Comparison of ENCODE assay signal across 8 cellular contexts in the genomic region with DNA sequence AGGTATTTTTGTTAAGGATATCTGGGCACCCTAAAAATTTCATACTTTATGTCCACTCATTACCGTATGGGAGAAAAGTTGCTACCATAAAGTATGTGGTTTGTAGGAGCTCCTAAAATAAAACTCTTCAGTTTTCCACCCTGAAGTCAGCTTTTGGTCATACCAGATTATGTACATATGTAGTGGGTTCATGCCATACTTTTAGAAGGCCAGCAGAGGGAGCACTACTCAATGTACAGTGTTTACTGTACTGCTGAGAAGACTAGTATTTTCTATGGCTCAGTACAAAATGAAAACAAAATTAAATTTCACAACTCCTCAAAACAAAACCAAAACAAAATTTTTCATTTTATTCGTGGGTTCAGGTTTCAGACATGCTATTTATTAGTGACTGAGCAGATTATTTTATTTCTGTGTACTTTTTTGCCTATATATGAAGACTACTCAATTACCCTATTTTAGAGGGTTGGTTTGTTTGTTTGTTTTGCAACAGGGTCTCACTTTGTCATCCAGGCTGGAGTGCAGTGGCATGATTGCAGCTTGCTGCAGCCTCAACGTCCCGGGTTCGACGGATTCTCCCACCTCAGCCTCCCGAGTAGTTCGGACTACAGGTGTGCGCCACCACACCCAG. TPM values are rescaled to one million over a fixed set of nuclear protein-coding genes. Genes with fewer than 3 reads are reported as not detected.
DNase-seq lines count a peak whose midpoint lies in the region; ATAC-seq and TF ChIP-seq lines count a peak whose summit lies in the region.

No MANE protein-coding gene starts in this region.

- POLR2A ChIA-PET in HEK293 (lab: Yijun Ruan, JAX), result no interaction called here

- H3K9me3 ChIP-seq in HEK293 (ENCODE audit: control insufficient read depth, insufficient read depth, low read depth, low read length) (no peaks in the 10 kb centered on the region), Loucy (ENCODE audit: insufficient read depth, low read depth, low read length) (no peaks in the 10 kb centered on the region), cardiac muscle cell (ENCODE audit: low read depth) (no peaks in the 10 kb centered on the region)

- no peaks in the 10 kb centered on the region for H3F3A ChIP-seq in Loucy (ENCODE audit: low read depth)

- H3K4me1 ChIP-seq in HEK293 (ENCODE audit: control insufficient read depth, insufficient read depth, low read length), result no peaks in the 10 kb centered on the region
- no peaks in the 10 kb centered on the region for H3K4me1 ChIP-seq in Loucy (ENCODE audit: insufficient read depth, low read length, poor library complexity, severe bottlenecking)
- H3K4me1 ChIP-seq in cardiac muscle cell (ENCODE audit: low read depth), result no peaks in the 10 kb centered on the region

- no peaks in the 10 kb centered on the region for H3K27me3 Mint-ChIP-seq in activated naive CD8-positive, alpha-beta T cell treated with anti-CD3 and anti-CD28 coated beads, Interleukin-2, amount 50 U/mL, for 24 hours

- H3K9me2 ChIP-seq in Loucy (replicated peaks; ENCODE audit: low read depth, low read length), result no peaks in the 10 kb centered on the region

- H3K79me2 ChIP-seq in Loucy (ENCODE audit: insufficient read depth, low read length), result no peaks in the 10 kb centered on the region

- peaks cover 33% of the 10 kb centered on the region for H3K36me3 Mint-ChIP-seq in activated naive CD8-positive, alpha-beta T cell treated with anti-CD3 and anti-CD28 coated beads, Interleukin-2, amount 50 U/mL, for 24 hours (ENCODE audit: low read depth)

- H3K36me3 ChIP-seq in HEK293 (ENCODE audit: control insufficient read depth in 2 of 2, insufficient read depth in 1 of 2, low read length in 2 of 2) (peaks cover 16 to 32% of the 10 kb centered on the region in 2 experiments), Loucy (ENCODE audit: insufficient read depth, low read length) (peaks cover 36% of the 10 kb centered on the region), cardiac muscle cell (no peaks in the 10 kb centered on the region)

- H3K27ac ChIP-seq in HEK293 (ENCODE audit: extremely low read depth, low read depth, low read length) (no peak overlapping the region), cardiac muscle cell (no peak overlapping the region)

- no peaks in the 10 kb centered on the region for H4K20me1 ChIP-seq in Loucy (ENCODE audit: insufficient read depth, low read length, poor library complexity, severe bottlenecking)

- CTCF ChIA-PET in HEK293 (lab: Yijun Ruan, JAX), result interaction anchor here (0.5 to 4.7 kb wide), 30 partner anchors 8 to 734 kb away, joined by 3 to 44 read pairs (median 4); no protein-coding TSS in a partner anchor

- no peak overlapping the region for H2AFZ ChIP-seq in Loucy (ENCODE audit: low read length)

- no peak overlapping the region for H3K4me3 Mint-ChIP-seq in activated naive CD8-positive, alpha-beta T cell treated with anti-CD3 and anti-CD28 coated beads, Interleukin-2, amount 50 U/mL, for 24 hours

- no peak for TF ChIP-seq CTCF in HEK293 (tag by site-specific recombination; IDR thresholded peaks at IDR 0.05)
- TF ChIP-seq CTCF in Loucy (conservative IDR thresholded peaks at IDR 0.05; ENCODE audit: low read length), result peak; percentile 91
- TF ChIP-seq CTCF in cardiac muscle cell (IDR thresholded peaks at IDR 0.05; ENCODE audit: low read depth, low read length), result peak; percentile 87
- TF ChIP-seq CTCF in retinal pigment epithelial cell (conservative IDR thresholded peaks at IDR 0.05; ENCODE audit: low read depth, low read length), result peak; percentile 87

- no peak overlapping the region for H3K4me2 ChIP-seq in Loucy (ENCODE audit: low read depth, low read length, poor library complexity, severe bottlenecking)

- H3K9ac ChIP-seq in Loucy (ENCODE audit: low read depth, low read length, poor library complexity, severe bottlenecking), result no peak overlapping the region

- H3K4me3 ChIP-seq in HEK293 (ENCODE audit: low read depth, low read length) (no peak overlapping the region), Loucy (ENCODE audit: low read length, poor library complexity, severe bottlenecking) (no peak overlapping the region), cardiac muscle cell (no peak overlapping the region), retinal pigment epithelial cell (ENCODE audit: low read length) (no peak overlapping the region)

- H3K27ac Mint-ChIP-seq in activated naive CD8-positive, alpha-beta T cell treated with anti-CD3 and anti-CD28 coated beads, Interleukin-2, amount 50 U/mL, for 24 hours, result no peak overlapping the region

- H3K4me1 Mint-ChIP-seq in activated naive CD8-positive, alpha-beta T cell treated with anti-CD3 and anti-CD28 coated beads, Interleukin-2, amount 50 U/mL, for 24 hours, result peaks cover 18% of the 10 kb centered on the region

- no peaks in the 10 kb centered on the region for H3K9me3 Mint-ChIP-seq in activated naive CD8-positive, alpha-beta T cell treated with anti-CD3 and anti-CD28 coated beads, Interleukin-2, amount 50 U/mL, for 24 hours

- no peaks in the 10 kb centered on the region for H3K27me3 ChIP-seq in Loucy (ENCODE audit: insufficient read depth, low read length, poor library complexity, severe bottlenecking)
- no peaks in the 10 kb centered on the region for H3K27me3 ChIP-seq in cardiac muscle cell

- peak; percentile 97 for ATAC-seq in activated naive CD8-positive, alpha-beta T cell treated with anti-CD3 and anti-CD28 coated beads, Interleukin-2, amount 50 U/mL, for 24 hours

- DNase-seq in activated T-cell treated with anti-CD3 and anti-CD28 coated beads for 24 hours (ENCODE audit: low read depth) (peak; percentile 45), RPMI8226 (peak; percentile 82), cardiac muscle cell (ENCODE audit: low read depth in 1 of 2, low spot score in 1 of 2) (peak; percentile 87 to 88), retinal pigment epithelial cell (ENCODE audit: low read depth) (no peak)
- DNase-seq in activated T-cell treated with anti-CD3 and anti-CD28 coated beads, Interleukin-2, amount 50 U/mL, for 48 hours, result no peak
- DNase-seq in activated naive CD8-positive, alpha-beta T cell treated with anti-CD3 and anti-CD28 coated beads, Interleukin-2, amount 50 U/mL, for 24 hours, result peak; percentile 53

TF ChIP-seq in HEK293, 187 proteins besides CTCF, POLR2A, EP300 and RAD21:
- TF ChIP-seq ZNF654 (tag by site-specific recombination; IDR thresholded peaks at IDR 0.05; ENCODE audit: low read depth), result peak; percentile 43
- TF ChIP-seq MYNN (tag by site-specific recombination; IDR thresholded peaks at IDR 0.05; ENCODE audit: borderline replicate concordance), result no peak

RNA-seq across cellular contexts. Expression of a gene that starts 24.3 kb away (rescaled TPM):
- 4.9 and 7.7 TPM in 2 replicates for total RNA-seq in cardiac muscle cell
- 6.7 and 7.3 TPM in 2 replicates for polyA plus RNA-seq in cardiac muscle cell

RNA-seq across cellular contexts. Expression of a gene that starts 46.0 kb away (rescaled TPM):
- total RNA-seq in cardiac muscle cell, result 75.5 and 86.5 TPM in 2 replicates
- 15.4 and 32.6 TPM in 2 replicates for polyA plus RNA-seq in cardiac muscle cell

Comparison
In these comparisons a context has a peak if more than half of its experiments do, and no peak if none do; other contexts are left out.
1. DNase-seq: peak in activated T-cell treated with anti-CD3 and anti-CD28 coated beads for 24 hours (single experiment), RPMI8226 (single experiment), activated naive CD8-positive, alpha-beta T cell treated with anti-CD3 and anti-CD28 coated beads, Interleukin-2, amount 50 U/mL, for 24 hours (single experiment) and cardiac muscle cell (2 of 2); none in activated T-cell treated with anti-CD3 and anti-CD28 coated beads, Interleukin-2, amount 50 U/mL, for 48 hours (0 of 2) and retinal pigment epithelial cell (single experiment).